ENCODE assay signal across 19 cellular contexts in genomic region chr17:28330671-28331070, GRCh38. TPM values are rescaled to one million over a fixed set of nuclear protein-coding genes. Genes with fewer than 3 reads are reported as not detected.
A peak's percentile ranks its signal among the peaks of the same experiment; 100 is the strongest.
DNase-seq lines count a peak whose midpoint lies in the region; ATAC-seq and TF ChIP-seq lines count a peak whose summit lies in the region.
"Had no signal": no experiment of that assay in that cellular context is flagged by ENCODE, and none has a peak within 500 bp of the region (broad histone marks: within the 10 kb centered on the region; RNA-seq: fewer than 3 reads in every experiment).

No MANE protein-coding gene starts in this region.

- intact Hi-C loops in body of pancreas (cut with DNase I): no loop called here
- intact Hi-C loops in sigmoid colon (cut with DNase I): no loop called here
- intact Hi-C loops in natural killer cell (cut with micrococcal nuclease): loop anchor here (10.0 kb wide), 1 partner anchor 384 kb away; the partner anchor contains the start of genes PROCA1, RAB34 and RPL23A

- H3K4me3 Mint-ChIP-seq in natural killer cell: no peak overlapping the region

- peaks cover 12% of the 10 kb centered on the region for H3K36me3 Mint-ChIP-seq in natural killer cell

- TF ChIP-seq CTCF in RWPE1 (conservative IDR thresholded peaks at IDR 0.05; ENCODE audit: low read depth) (no peak), body of pancreas (IDR thresholded peaks at IDR 0.05) (no peak), sigmoid colon (IDR thresholded peaks at IDR 0.05) (no peak), natural killer cell (IDR thresholded peaks at IDR 0.05) (no peak)

- H3K36me3 ChIP-seq in body of pancreas (replicated peaks in 1 of 2; ENCODE audit: insufficient read depth in 1 of 2, low read depth in 2 of 2): peaks cover 4 to 9% of the 10 kb centered on the region in 2 donors
- peaks cover 19 to 59% (median 31%) of the 10 kb centered on the region in 4 donors for H3K36me3 ChIP-seq in sigmoid colon

- no peaks in the 10 kb centered on the region for H3K27me3 Mint-ChIP-seq in natural killer cell (ENCODE audit: low read depth in 2 of 2)

- POLR2A ChIA-PET in RWPE1 (lab: Yijun Ruan, JAX; ENCODE audit: low non-redundant PET): no interaction called here

- no peak for TF ChIP-seq EP300 in sigmoid colon (IDR thresholded peaks at IDR 0.05)

- peaks cover 13 to 25% of the 10 kb centered on the region in 2 donors for H3K4me1 Mint-ChIP-seq in natural killer cell

- ATAC-seq in body of pancreas (no peak), natural killer cell (no peak), HG03280 (IDR thresholded peaks at IDR 0.05; ENCODE audit: unreplicated experiment) (no peak)
- ATAC-seq: PC-3 had no signal

- DNase-seq in RWPE1 (ENCODE audit: low spot score) (no peak), body of pancreas (no peak), sigmoid colon (peak; percentile 36), natural killer cell (no peak)
- DNase-seq: DMS 273 treated with DMSO at 0.1 percent for 48 hours, GF-D8, GM23248, NCI-H1436, NCI-H2029 treated with DMSO at 0.1 percent for 48 hours, NCI-H774, PC-3, SJCRH30 had no signal

- H3K4me3 ChIP-seq in body of pancreas (no peak overlapping the region), sigmoid colon (no peak overlapping the region)
- H3K4me3 ChIP-seq: GM23248, SJCRH30 had no signal

- H3K9me3 ChIP-seq in body of pancreas (no peaks in the 10 kb centered on the region), sigmoid colon (no peaks in the 10 kb centered on the region)
- H3K9me3 ChIP-seq: SJCRH30 had no signal

- H3K4me1 ChIP-seq in body of pancreas (peaks cover 50% of the 10 kb centered on the region), sigmoid colon (peaks cover 0 to 24% (median 19%) of the 10 kb centered on the region in 4 donors)

- no peaks in the 10 kb centered on the region for H3K27me3 ChIP-seq in body of pancreas
- H3K27me3 ChIP-seq in sigmoid colon: no peaks in the 10 kb centered on the region
- H3K27me3 ChIP-seq: SJCRH30 had no signal

- H3K9me3 Mint-ChIP-seq in natural killer cell: no peaks in the 10 kb centered on the region

- H3K27ac ChIP-seq in RWPE1 (peak overlapping the region; percentile 17), body of pancreas (peak overlapping the region in 3 of 4 donors; percentile 23 to 35 (median 24)), sigmoid colon (no peak overlapping the region)
- H3K27ac ChIP-seq: C4-2B, GM23248, KMS-11, SJCRH30 had no signal

- CTCF ChIA-PET in RWPE1 (lab: Yijun Ruan, JAX): no interaction called here

- TF ChIP-seq POLR2A in body of pancreas (IDR thresholded peaks at IDR 0.05) (no peak), sigmoid colon (IDR thresholded peaks at IDR 0.05) (no peak)

- 66 to 69% methylated on average over 4 to 5 of the region's 5 CpGs for WGBS in body of pancreas, 2 donors
- WGBS in sigmoid colon, 2 donors: 93 to 95% methylated on average over 5 of the region's 5 CpGs

- no peak overlapping the region for H3K27ac Mint-ChIP-seq in natural killer cell

RNA-seq across cellular contexts. Expression of gene IFT20, which starts 4.6 kb away (rescaled TPM):
- total RNA-seq in body of pancreas: 10 to 100 TPM; 37.9 to 42.2 TPM
- 10 to 100 TPM; 48.5 to 73.6 (median 58.1) TPM for total RNA-seq in sigmoid colon
- polyA plus RNA-seq in sigmoid colon: 10 to 100 TPM; 32.5 to 65.2 (median 59.5) TPM
- 100 to 1,000 TPM in 1 of 3 donors, 10 to 100 TPM in 2; 50.0 to 109 (median 68.6) TPM for total RNA-seq in natural killer cell

RNA-seq across cellular contexts. Expression of gene TNFAIP1, which starts 4.9 kb away (rescaled TPM):
- 10 to 100 TPM; 15.2 to 15.8 TPM for total RNA-seq in body of pancreas
- 10 to 100 TPM; 14.6 to 20.8 (median 17.1) TPM for total RNA-seq in sigmoid colon
- 10 to 100 TPM; 15.0 to 18.5 (median 17.9) TPM for polyA plus RNA-seq in sigmoid colon
- total RNA-seq in natural killer cell: 10 to 100 TPM; 10.5 to 15.7 (median 14.6) TPM

RNA-seq across cellular contexts. Expression of gene TMEM97, which starts 11.7 kb away (rescaled TPM):
- 10 to 100 TPM; 35.9 to 75.5 TPM for total RNA-seq in body of pancreas
- 10 to 100 TPM in 1 of 4 donors, 1 to 10 TPM in 3; 5.8 to 10.9 (median 9.2) TPM for total RNA-seq in sigmoid colon
- polyA plus RNA-seq in sigmoid colon: 10 to 100 TPM in 1 of 3 donors, 1 to 10 TPM in 2; 3.6 to 25.2 (median 6.2) TPM
- total RNA-seq in natural killer cell: 1 to 10 TPM; 4.6 to 8.8 (median 7.5) TPM

RNA-seq across cellular contexts. Expression of gene POLDIP2, which starts 26.7 kb away (rescaled TPM):
- total RNA-seq in body of pancreas (10 to 100 TPM; 50.8 to 54.4 TPM), sigmoid colon (10 to 100 TPM; 55.8 to 65.6 (median 59.3) TPM), natural killer cell (10 to 100 TPM; 30.8 to 37.0 (median 33.7) TPM)
- polyA plus RNA-seq in sigmoid colon: 10 to 100 TPM; 66.1 to 80.5 (median 75.6) TPM

RNA-seq across cellular contexts. Expression of gene SEBOX, which starts 34.3 kb away (rescaled TPM):
- not detected for total RNA-seq in body of pancreas
- total RNA-seq in sigmoid colon: not detected
- not detected for polyA plus RNA-seq in sigmoid colon
- total RNA-seq in natural killer cell: not detected
- total RNA-seq: A673, Daoy, GM23248, M059J, NCI-H460, PC-3, SJCRH30 had no signal
- polyA plus RNA-seq: GM23248 had no signal

Comparison
In these comparisons a context has a peak if more than half of its experiments do, and no peak if none do; other contexts are left out.
1. H3K27ac ChIP-seq: peak in RWPE1 (single experiment) and body of pancreas (3 of 4); none in sigmoid colon (0 of 4).